ENCODE assay signal across 2 cellular contexts in genomic region chr20:57773059-57773815, GRCh38.
TF ChIP-seq lines count a peak whose summit lies in the region.

No MANE protein-coding gene starts in this region.

TF ChIP-seq in SK-N-SH, 30 proteins besides CTCF, POLR2A, EP300 and RAD21:
- TF ChIP-seq CHD2 (IDR thresholded peaks at IDR 0.05; ENCODE audit: low read length, partially characterized antibody) (no peak), MXI1 (IDR thresholded peaks at IDR 0.05; ENCODE audit: low read depth, low read length) (no peak), JUND (IDR thresholded peaks at IDR 0.05) (no peak), REST (IDR thresholded peaks at IDR 0.05; ENCODE audit: low read depth, low read length) (no peak), USF1 (IDR thresholded peaks at IDR 0.05; ENCODE audit: borderline replicate concordance, low read depth) (no peak), RFX5 (IDR thresholded peaks at IDR 0.05; ENCODE audit: low read length) (no peak), PBX3 (IDR thresholded peaks at IDR 0.05) (no peak), ELF1 (IDR thresholded peaks at IDR 0.05) (no peak), GATA2 (CRISPR knock-in tag; IDR thresholded peaks at IDR 0.05) (no peak), FOSL2 (IDR thresholded peaks at IDR 0.05; ENCODE audit: borderline replicate concordance, low read depth) (no peak), YY1 (IDR thresholded peaks at IDR 0.05; ENCODE audit: low read depth) (no peak), NRF1 (IDR thresholded peaks at IDR 0.05; ENCODE audit: low read depth, low read length) (no peak), ZBTB33 (IDR thresholded peaks at IDR 0.05; ENCODE audit: borderline replicate concordance, low read depth) (no peak), SIN3A (IDR thresholded peaks at IDR 0.05; ENCODE audit: borderline replicate concordance, low read depth, low read length) (no peak)
- TF ChIP-seq, protein P1, sequence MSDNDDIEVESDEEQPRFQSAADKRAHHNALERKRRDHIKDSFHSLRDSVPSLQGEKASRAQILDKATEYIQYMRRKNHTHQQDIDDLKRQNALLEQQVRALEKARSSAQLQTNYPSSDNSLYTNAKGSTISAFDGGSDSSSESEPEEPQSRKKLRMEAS (IDR thresholded peaks at IDR 0.05; ENCODE audit: low read depth): no peak
- TF ChIP-seq, protein P2, sequence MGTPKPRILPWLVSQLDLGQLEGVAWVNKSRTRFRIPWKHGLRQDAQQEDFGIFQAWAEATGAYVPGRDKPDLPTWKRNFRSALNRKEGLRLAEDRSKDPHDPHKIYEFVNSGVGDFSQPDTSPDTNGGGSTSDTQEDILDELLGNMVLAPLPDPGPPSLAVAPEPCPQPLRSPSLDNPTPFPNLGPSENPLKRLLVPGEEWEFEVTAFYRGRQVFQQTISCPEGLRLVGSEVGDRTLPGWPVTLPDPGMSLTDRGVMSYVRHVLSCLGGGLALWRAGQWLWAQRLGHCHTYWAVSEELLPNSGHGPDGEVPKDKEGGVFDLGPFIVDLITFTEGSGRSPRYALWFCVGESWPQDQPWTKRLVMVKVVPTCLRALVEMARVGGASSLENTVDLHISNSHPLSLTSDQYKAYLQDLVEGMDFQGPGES (IDR thresholded peaks at IDR 0.05; ENCODE audit: low read depth, low read length): no peak

TF ChIP-seq in SK-N-SH treated with all-trans-retinoic acid at 6 μM for 48 hours, 23 proteins besides CTCF, POLR2A, EP300 and RAD21:
- TF ChIP-seq ZC3H10 (CRISPR knock-in tag; IDR thresholded peaks at IDR 0.05): no peak
- no peak for TF ChIP-seq ZNF565 (CRISPR knock-in tag; conservative IDR thresholded peaks at IDR 0.05; ENCODE audit: low read depth)
- no peak for TF ChIP-seq ZNF8 (CRISPR knock-in tag; IDR thresholded peaks at IDR 0.05)
